In genomic region chr22:41504397-41504796, GRCh38 we compare ENCODE assay signal across 14 cellular contexts. TPM values are rescaled to one million over a fixed set of nuclear protein-coding genes. Genes with fewer than 3 reads are reported as not detected.
A peak's percentile ranks its signal among the peaks of the same experiment; 100 is the strongest.
DNase-seq lines count a peak whose midpoint lies in the region; ATAC-seq and TF ChIP-seq lines count a peak whose summit lies in the region.
"Had no signal": no experiment of that assay in that cellular context is flagged by ENCODE, and none has a peak within 500 bp of the region (broad histone marks: within the 10 kb centered on the region; RNA-seq: fewer than 3 reads in every experiment).

No MANE protein-coding gene starts in this region.

- H3K4me1 Mint-ChIP-seq in activated T-cell treated with anti-CD3 and anti-CD28 coated beads, Interleukin-2, amount 50 U/mL, for 24 hours (ENCODE audit: low read depth), result peaks cover 2% of the 10 kb centered on the region
- no peaks in the 10 kb centered on the region for H3K4me1 Mint-ChIP-seq in activated T-cell treated with anti-CD3 and anti-CD28 coated beads, Interleukin-2, amount 50 U/mL, for 4 hours (ENCODE audit: low read depth)
- no peaks in the 10 kb centered on the region for H3K4me1 Mint-ChIP-seq in activated CD8-positive, alpha-beta T cell treated with anti-CD3 and anti-CD28 coated beads, Interleukin-2, amount 10 ng/mL, durations not matched to agents 7 days and 5 days (ENCODE audit: low read depth)

- POLR2A ChIA-PET in activated CD8-positive, alpha-beta T cell treated with anti-CD3 and anti-CD28 coated beads, Interleukin-2, amount 10 ng/mL, durations not matched to agents 7 days and 5 days (lab: Charles Lee), result no interaction called here

- peak overlapping the region; percentile 43 for H3K27ac ChIP-seq in right cardiac atrium (ENCODE audit: low read length)
- H3K27ac ChIP-seq in aorta (ENCODE audit: low read depth in 1 of 2, low read length in 2 of 2), result no peak overlapping the region
- H3K27ac ChIP-seq: testis had no signal

- CTCF ChIA-PET in activated CD8-positive, alpha-beta T cell treated with anti-CD3 and anti-CD28 coated beads, Interleukin-2, amount 10 ng/mL, durations not matched to agents 7 days and 5 days (lab: Charles Lee), result interaction anchor here (1.0 to 2.7 kb wide), 3 partner anchors 14 to 101 kb away, joined by 4 to 8 read pairs (median 7); no protein-coding TSS in a partner anchor

- peaks cover 9% of the 10 kb centered on the region for H3K4me1 ChIP-seq in right cardiac atrium (ENCODE audit: control insufficient read depth, insufficient read depth, low read length)
- H3K4me1 ChIP-seq in aorta (ENCODE audit: control insufficient read depth in 1 of 2, insufficient read depth in 2 of 2, low read length in 2 of 2), result no peaks in the 10 kb centered on the region

- H3K9me3 ChIP-seq in right cardiac atrium (ENCODE audit: control insufficient read depth, low read length) (no peaks in the 10 kb centered on the region), aorta (ENCODE audit: control insufficient read depth, low read length) (no peaks in the 10 kb centered on the region)
- H3K9me3 ChIP-seq: testis had no signal

- H3K9me3 Mint-ChIP-seq in activated T-cell treated with anti-CD3 and anti-CD28 coated beads, Interleukin-2, amount 50 U/mL, for 24 hours, result no peaks in the 10 kb centered on the region
- H3K9me3 Mint-ChIP-seq in activated T-cell treated with anti-CD3 and anti-CD28 coated beads, Interleukin-2, amount 50 U/mL, for 4 hours, result no peaks in the 10 kb centered on the region
- H3K9me3 Mint-ChIP-seq in activated CD8-positive, alpha-beta T cell treated with anti-CD3 and anti-CD28 coated beads, Interleukin-2, amount 10 ng/mL, durations not matched to agents 7 days and 5 days (ENCODE audit: insufficient read depth), result no peaks in the 10 kb centered on the region
- H3K9me3 Mint-ChIP-seq: activated T-helper 2 cell treated with anti-CD3 and anti-CD28 coated beads, Interferon-gamma antibody, Interleukin-2, Interleukin-4, amounts not matched to agents 10 μg/mL and 5 μg/mL and 100 μg/mL, durations not matched to agents 14 hours and 24 hours and 36 hours had no signal

- peaks cover 0 to 5% of the 10 kb centered on the region in 2 donors for H3K36me3 ChIP-seq in aorta (ENCODE audit: control insufficient read depth in 1 of 2, insufficient read depth in 2 of 2, low read length in 1 of 2)

- WGBS in right cardiac atrium, result 43% methylated on average over 7 of the region's 7 CpGs
- 9 to 10% methylated on average over 7 of the region's 7 CpGs for WGBS in aorta, 2 donors

- H3K27me3 Mint-ChIP-seq in activated T-cell treated with anti-CD3 and anti-CD28 coated beads, Interleukin-2, amount 50 U/mL, for 24 hours, result no peaks in the 10 kb centered on the region
- no peaks in the 10 kb centered on the region for H3K27me3 Mint-ChIP-seq in activated T-cell treated with anti-CD3 and anti-CD28 coated beads, Interleukin-2, amount 50 U/mL, for 4 hours (ENCODE audit: low read depth)
- no peaks in the 10 kb centered on the region for H3K27me3 Mint-ChIP-seq in activated CD8-positive, alpha-beta T cell treated with anti-CD3 and anti-CD28 coated beads, Interleukin-2, amount 10 ng/mL, durations not matched to agents 7 days and 5 days (ENCODE audit: low read depth)

- intact Hi-C loops in right cardiac atrium (cut with DNase I) (no loop called here), aorta (cut with DNase I) (loop anchor here in 1 of 2 donors (2.0 kb wide), 1 partner anchor 22 kb away; no protein-coding TSS in a partner anchor)

- peaks cover 84% of the 10 kb centered on the region for H3K36me3 Mint-ChIP-seq in activated T-cell treated with anti-CD3 and anti-CD28 coated beads, Interleukin-2, amount 50 U/mL, for 24 hours (ENCODE audit: low read depth)
- H3K36me3 Mint-ChIP-seq in activated T-cell treated with anti-CD3 and anti-CD28 coated beads, Interleukin-2, amount 50 U/mL, for 4 hours (ENCODE audit: insufficient read depth), result peaks cover 25% of the 10 kb centered on the region
- peaks cover 23% of the 10 kb centered on the region for H3K36me3 Mint-ChIP-seq in activated CD8-positive, alpha-beta T cell treated with anti-CD3 and anti-CD28 coated beads, Interleukin-2, amount 10 ng/mL, durations not matched to agents 7 days and 5 days (ENCODE audit: low read depth)

- no peak overlapping the region for H3K4me3 Mint-ChIP-seq in activated T-cell treated with anti-CD3 and anti-CD28 coated beads, Interleukin-2, amount 50 U/mL, for 24 hours
- H3K4me3 Mint-ChIP-seq in activated T-cell treated with anti-CD3 and anti-CD28 coated beads, Interleukin-2, amount 50 U/mL, for 4 hours, result no peak overlapping the region
- no peak overlapping the region for H3K4me3 Mint-ChIP-seq in activated CD8-positive, alpha-beta T cell treated with anti-CD3 and anti-CD28 coated beads, Interleukin-2, amount 10 ng/mL, durations not matched to agents 7 days and 5 days

- DNase-seq in activated T-cell treated with anti-CD3 and anti-CD28 coated beads, Interleukin-2, amount 50 U/mL, for 24 hours, result no peak
- no peak for DNase-seq in activated T-cell treated with anti-CD3 and anti-CD28 coated beads, Interleukin-2, amount 50 U/mL, for 4 hours
- DNase-seq in cardiac fibroblast (ENCODE audit: low read depth in 2 of 2), result peak; percentile 49 to 83
- DNase-seq in right cardiac atrium, result peak; percentile 65 to 80 (median 79)
- DNase-seq in aorta, result peak; percentile 81 to 92
- no peak for DNase-seq in NCI-H2196 treated with DMSO at 0.1 percent for 48 hours (lab: John Stamatoyannopoulos, UW; ENCODE audit: unreplicated experiment)
- no peak for DNase-seq in activated CD8-positive, alpha-beta T cell treated with anti-CD3 and anti-CD28 coated beads, Interleukin-2, amount 10 ng/mL, durations not matched to agents 7 days and 5 days
- DNase-seq: activated CD4-positive, CD25-positive, alpha-beta regulatory T cell treated with anti-CD3 and anti-CD28 coated beads, Interleukin-2, amount 50 U/mL, for 72 hours; NCI-H1436; testis had no signal

- H3K27me3 ChIP-seq in right cardiac atrium (ENCODE audit: control insufficient read depth, insufficient read depth), result no peaks in the 10 kb centered on the region
- no peaks in the 10 kb centered on the region for H3K27me3 ChIP-seq in aorta (ENCODE audit: control insufficient read depth in 1 of 2, insufficient read depth in 2 of 2, low read length in 1 of 2)
- H3K27me3 ChIP-seq: testis had no signal

- peak overlapping the region; percentile 12 for H3K27ac Mint-ChIP-seq in activated T-cell treated with anti-CD3 and anti-CD28 coated beads, Interleukin-2, amount 50 U/mL, for 24 hours
- no peak overlapping the region for H3K27ac Mint-ChIP-seq in activated CD8-positive, alpha-beta T cell treated with anti-CD3 and anti-CD28 coated beads, Interleukin-2, amount 10 ng/mL, durations not matched to agents 7 days and 5 days
- H3K27ac Mint-ChIP-seq: activated T-helper 2 cell treated with anti-CD3 and anti-CD28 coated beads, Interferon-gamma antibody, Interleukin-2, Interleukin-4, amounts not matched to agents 10 μg/mL and 5 μg/mL and 100 μg/mL, durations not matched to agents 14 hours and 24 hours and 36 hours had no signal

- TF ChIP-seq CTCF in cardiac fibroblast (IDR thresholded peaks at IDR 0.05; ENCODE audit: low read depth, low read length), result no peak

- ATAC-seq in activated T-cell treated with anti-CD3 and anti-CD28 coated beads, Interleukin-2, amount 50 U/mL, for 4 hours, result no peak
- ATAC-seq in right cardiac atrium (peak; percentile 58 to 62), aorta (ENCODE audit: low FRiP score) (peak; percentile 84), HG03139 (IDR thresholded peaks at IDR 0.05; ENCODE audit: unreplicated experiment) (no peak)
- no peak for ATAC-seq in activated CD8-positive, alpha-beta T cell treated with anti-CD3 and anti-CD28 coated beads, Interleukin-2, amount 10 ng/mL, durations not matched to agents 7 days and 5 days
- ATAC-seq: HCT116 had no signal

- H3K4me3 ChIP-seq in cardiac fibroblast (replicated peaks in 1 of 2; ENCODE audit: low read depth in 2 of 2, low read length in 2 of 2), result no peak overlapping the region
- no peak overlapping the region for H3K4me3 ChIP-seq in right cardiac atrium (ENCODE audit: low read length)
- H3K4me3 ChIP-seq in aorta (ENCODE audit: low read length in 2 of 2), result no peak overlapping the region
- H3K4me3 ChIP-seq: testis had no signal

RNA-seq across cellular contexts. Expression of gene ACO2, which starts 35.5 kb away (rescaled TPM):
- total RNA-seq in activated T-cell treated with anti-CD3 and anti-CD28 coated beads, Interleukin-2, amount 50 U/mL, for 4 hours, result 100 to 1,000 TPM; 128 to 133 (median 130) TPM
- total RNA-seq in right cardiac atrium (100 to 1,000 TPM; 532 to 611 (median 544) TPM), aorta (10 to 100 TPM; 53.7 to 60.7 TPM)
- polyA plus RNA-seq in right cardiac atrium (471 TPM), aorta (10 to 100 TPM; 39.5 to 49.6 TPM)
- total RNA-seq in activated CD8-positive, alpha-beta T cell treated with anti-CD3 and anti-CD28 coated beads, Interleukin-2, amount 10 ng/mL, durations not matched to agents 7 days and 5 days, result 10 to 100 TPM; 91.8 to 97.1 TPM

RNA-seq across cellular contexts. Expression of gene PHF5A, which starts 35.9 kb away (rescaled TPM):
- total RNA-seq in activated T-cell treated with anti-CD3 and anti-CD28 coated beads, Interleukin-2, amount 50 U/mL, for 4 hours, result 100 to 1,000 TPM; 138 to 164 (median 144) TPM
- total RNA-seq in right cardiac atrium (10 to 100 TPM; 22.4 to 26.0 (median 25.0) TPM), aorta (10 to 100 TPM; 22.5 to 27.0 TPM)
- polyA plus RNA-seq in right cardiac atrium (34.6 TPM), aorta (10 to 100 TPM; 29.8 to 43.1 TPM)
- 10 to 100 TPM; 58.8 to 62.1 TPM for total RNA-seq in activated CD8-positive, alpha-beta T cell treated with anti-CD3 and anti-CD28 coated beads, Interleukin-2, amount 10 ng/mL, durations not matched to agents 7 days and 5 days

RNA-seq across cellular contexts. Expression of gene POLR3H, which starts 39.9 kb away (rescaled TPM):
- total RNA-seq in activated T-cell treated with anti-CD3 and anti-CD28 coated beads, Interleukin-2, amount 50 U/mL, for 4 hours, result 100 to 1,000 TPM; 108 to 140 (median 109) TPM
- total RNA-seq in right cardiac atrium (10 to 100 TPM; 21.0 to 26.7 (median 25.3) TPM), aorta (10 to 100 TPM; 25.3 to 29.2 TPM)
- polyA plus RNA-seq in right cardiac atrium (24.6 TPM), aorta (10 to 100 TPM in 1 of 2 donors, 1 to 10 TPM in 1; 9.4 to 21.0 TPM)
- total RNA-seq in activated CD8-positive, alpha-beta T cell treated with anti-CD3 and anti-CD28 coated beads, Interleukin-2, amount 10 ng/mL, durations not matched to agents 7 days and 5 days, result 10 to 100 TPM; 31.3 to 31.9 TPM

RNA-seq across cellular contexts. Expression of gene CSDC2, which starts 56.4 kb away (rescaled TPM):
- total RNA-seq in activated T-cell treated with anti-CD3 and anti-CD28 coated beads, Interleukin-2, amount 50 U/mL, for 4 hours, result under 1 TPM in 2 of 3 donors, not detected in 1; 0.08 to 0.16 TPM
- 100 to 1,000 TPM; 274 to 342 (median 287) TPM for total RNA-seq in right cardiac atrium
- polyA plus RNA-seq in right cardiac atrium, result 309 TPM
- total RNA-seq in aorta, result 10 to 100 TPM; 28.2 to 76.9 TPM
- 100 to 1,000 TPM in 1 of 2 donors, 10 to 100 TPM in 1; 19.2 to 129 TPM for polyA plus RNA-seq in aorta
- not detected for total RNA-seq in activated CD8-positive, alpha-beta T cell treated with anti-CD3 and anti-CD28 coated beads, Interleukin-2, amount 10 ng/mL, durations not matched to agents 7 days and 5 days
- total RNA-seq: activated T-helper 2 cell treated with anti-CD3 and anti-CD28 coated beads, Interferon-gamma antibody, Interleukin-2, Interleukin-4, amounts not matched to agents 10 μg/mL and 5 μg/mL and 100 μg/mL, durations not matched to agents 14 hours and 24 hours and 36 hours; pulmonary artery endothelial cell had no signal

RNA-seq across cellular contexts. Expression of gene TOB2, which starts 57.8 kb away (rescaled TPM):
- total RNA-seq in activated T-cell treated with anti-CD3 and anti-CD28 coated beads, Interleukin-2, amount 50 U/mL, for 4 hours, result 10 to 100 TPM; 56.4 to 69.6 (median 61.0) TPM
- total RNA-seq in right cardiac atrium, result 10 to 100 TPM; 52.3 to 72.7 (median 69.4) TPM
- polyA plus RNA-seq in right cardiac atrium, result 39.4 TPM
- 10 to 100 TPM; 47.7 to 55.9 TPM for total RNA-seq in aorta
- polyA plus RNA-seq in aorta, result 10 to 100 TPM; 12.9 to 15.5 TPM
- 10 to 100 TPM; 33.2 to 33.6 TPM for total RNA-seq in activated CD8-positive, alpha-beta T cell treated with anti-CD3 and anti-CD28 coated beads, Interleukin-2, amount 10 ng/mL, durations not matched to agents 7 days and 5 days

Comparison
In these comparisons a context has a peak if more than half of its experiments do, and no peak if none do; other contexts are left out.
1. DNase-seq: peak in cardiac fibroblast (2 of 2), right cardiac atrium (3 of 3) and aorta (2 of 2); none in activated T-cell treated with anti-CD3 and anti-CD28 coated beads, Interleukin-2, amount 50 U/mL, for 24 hours (single experiment), activated T-cell treated with anti-CD3 and anti-CD28 coated beads, Interleukin-2, amount 50 U/mL, for 4 hours (single experiment), NCI-H2196 treated with DMSO at 0.1 percent for 48 hours (single experiment) and activated CD8-positive, alpha-beta T cell treated with anti-CD3 and anti-CD28 coated beads, Interleukin-2, amount 10 ng/mL, durations not matched to agents 7 days and 5 days (single experiment).
2. ATAC-seq: peak in right cardiac atrium (2 of 2) and aorta (single experiment); none in activated T-cell treated with anti-CD3 and anti-CD28 coated beads, Interleukin-2, amount 50 U/mL, for 4 hours (0 of 2), activated CD8-positive, alpha-beta T cell treated with anti-CD3 and anti-CD28 coated beads, Interleukin-2, amount 10 ng/mL, durations not matched to agents 7 days and 5 days (single experiment) and HG03139 (single experiment).